ENCODE assay signal across 10 cellular contexts in the genomic region with DNA sequence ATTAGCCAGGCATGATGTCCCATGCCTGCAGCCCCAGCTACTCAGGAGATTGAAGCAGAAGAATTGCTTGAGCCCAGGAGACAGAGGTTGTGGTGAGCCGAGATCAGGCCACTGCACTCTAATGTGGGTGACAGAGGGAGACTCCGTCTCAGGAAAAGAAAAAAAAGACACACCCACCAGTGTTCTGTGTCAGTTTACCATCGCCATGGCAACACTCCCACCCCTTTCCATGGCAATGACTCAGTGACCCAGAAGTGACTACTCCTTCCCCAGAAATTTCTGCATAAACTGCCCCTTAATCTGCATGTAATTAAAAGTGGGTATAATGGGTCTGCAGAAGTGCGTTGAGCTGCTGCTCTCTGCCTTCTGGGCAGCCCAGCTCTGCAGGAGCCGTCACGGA. TPM values are rescaled to one million over a fixed set of nuclear protein-coding genes. Genes with fewer than 3 reads are reported as not detected.
DNase-seq lines count a peak whose midpoint lies in the region; ATAC-seq and TF ChIP-seq lines count a peak whose summit lies in the region.
"Had no signal": no experiment of that assay in that cellular context is flagged by ENCODE, and none has a peak within 500 bp of the region (broad histone marks: within the 10 kb centered on the region; RNA-seq: fewer than 3 reads in every experiment).

No MANE protein-coding gene starts in this region.

- H3K4me3 ChIP-seq in mammary epithelial cell (replicated peaks in 1 of 3; ENCODE audit: insufficient read depth in 1 of 3, low read depth in 2 of 3, low read length in 3 of 3) (no peak overlapping the region), uterus (no peak overlapping the region)

- TF ChIP-seq CTCF in mammary epithelial cell (conservative IDR thresholded peaks at IDR 0.05 in 1 of 2, IDR thresholded peaks at IDR 0.05 in 1 of 2; ENCODE audit: extremely low read depth in 1 of 2, insufficient read depth in 1 of 2, low read depth in 1 of 2, low read length in 2 of 2) (no peak), uterus (IDR thresholded peaks at IDR 0.05) (no peak)

- no peaks in the 10 kb centered on the region for H3K9me3 Mint-ChIP-seq in stimulated activated naive B cell treated with anti-CD40 and anti-IgM and Interleukin-4, amounts not matched to agents 10 μg/mL and 1 μg/mL and 100 μg/mL, for 72 hours
- H3K9me3 Mint-ChIP-seq: WTC11 had no signal

- H3K4me1 ChIP-seq in mammary epithelial cell (ENCODE audit: insufficient read depth, low read length) = peaks cover 11% of the 10 kb centered on the region
- peaks cover 0 to 2% of the 10 kb centered on the region in 2 donors for H3K4me1 ChIP-seq in uterus

- H3K27me3 ChIP-seq in mammary epithelial cell (ENCODE audit: insufficient read depth, low read length) = no peaks in the 10 kb centered on the region
- H3K27me3 ChIP-seq in uterus = no peaks in the 10 kb centered on the region

- H3K27ac Mint-ChIP-seq in T-helper 17 cell = peak overlapping the region; percentile 74
- H3K27ac Mint-ChIP-seq in stimulated activated naive B cell treated with anti-CD40 and anti-IgM and Interleukin-4, amounts not matched to agents 10 μg/mL and 1 μg/mL and 100 μg/mL, for 72 hours = no peak overlapping the region
- H3K27ac Mint-ChIP-seq: WTC11 had no signal

- peak; percentile 70 for DNase-seq in CD1c-positive myeloid dendritic cell (ENCODE audit: extremely low spot score)
- DNase-seq in T-helper 17 cell = no peak
- peak; percentile 49 for DNase-seq in mammary epithelial cell
- peak; percentile 89 for DNase-seq in stimulated activated CD4-positive, alpha-beta T cell treated with anti-CD3 and anti-CD28 coated beads, Interleukin-15, amount 100 ng/mL, for 24 hours
- DNase-seq in LoVo (ENCODE audit: low spot score) = no peak
- DNase-seq in uterus = no peak
- DNase-seq in stimulated activated naive B cell treated with anti-CD40 and anti-IgM and Interleukin-4, amounts not matched to agents 10 μg/mL and 1 μg/mL and 100 μg/mL, for 72 hours = no peak

- WGBS in mammary epithelial cell (ENCODE audit: low coverage, missing lambda C conversion rate) = 84% methylated on average over 6 of the region's 6 CpGs

- H3K27ac ChIP-seq in mammary epithelial cell (ENCODE audit: insufficient read depth, low read depth, low read length) (no peak overlapping the region), uterus (no peak overlapping the region)

- ATAC-seq in T-helper 17 cell (no peak), HG03039 (IDR thresholded peaks at IDR 0.05; ENCODE audit: unreplicated experiment) (no peak)
- no peak for ATAC-seq in stimulated activated naive B cell treated with anti-CD40 and anti-IgM and Interleukin-4, amounts not matched to agents 10 μg/mL and 1 μg/mL and 100 μg/mL, for 72 hours (replicated peaks)
- ATAC-seq: right cardiac atrium, WTC11 had no signal

- H3K4me2 ChIP-seq in mammary epithelial cell (ENCODE audit: insufficient read depth, low read depth, low read length) = no peak overlapping the region

- H3K4me3 Mint-ChIP-seq in T-helper 17 cell = no peak overlapping the region
- no peak overlapping the region for H3K4me3 Mint-ChIP-seq in stimulated activated naive B cell treated with anti-CD40 and anti-IgM and Interleukin-4, amounts not matched to agents 10 μg/mL and 1 μg/mL and 100 μg/mL, for 72 hours
- H3K4me3 Mint-ChIP-seq: WTC11 had no signal

- H3K9ac ChIP-seq in mammary epithelial cell (ENCODE audit: insufficient read depth, low read length) = no peak overlapping the region

- H3K9me3 ChIP-seq in T-helper 17 cell (ENCODE audit: control insufficient read depth, low read length, poor library complexity, severe bottlenecking) (no peaks in the 10 kb centered on the region), mammary epithelial cell (replicated peaks; ENCODE audit: insufficient read depth, low read length) (no peaks in the 10 kb centered on the region), uterus (no peaks in the 10 kb centered on the region)

- no peak overlapping the region for H2AFZ ChIP-seq in mammary epithelial cell (ENCODE audit: low read depth, low read length)

- no peak for TF ChIP-seq POLR2A in uterus (IDR thresholded peaks at IDR 0.05)

- no peaks in the 10 kb centered on the region for H3K27me3 Mint-ChIP-seq in T-helper 17 cell
- no peaks in the 10 kb centered on the region for H3K27me3 Mint-ChIP-seq in stimulated activated naive B cell treated with anti-CD40 and anti-IgM and Interleukin-4, amounts not matched to agents 10 μg/mL and 1 μg/mL and 100 μg/mL, for 72 hours

- CTCF ChIA-PET in mammary epithelial cell (lab: Charles Lee; ENCODE audit: low non-redundant PET) = no interaction called here

- in situ Hi-C loops in mammary epithelial cell (cut with MboI; ENCODE audit: low sequenced_read_pairs in 2 of 2) = no loop called here

- intact Hi-C loops in mammary epithelial cell (cut with micrococcal nuclease) (loop anchor here (10.0 kb wide), 1 partner anchor 691 kb away; no protein-coding TSS in a partner anchor), uterus (cut with DNase I; ENCODE audit: low total_unique reads) (no loop called here)

- dilution Hi-C loops in mammary epithelial cell (cut with HindIII; ENCODE audit: low sequenced_read_pairs) = no loop called here

- H4K20me1 ChIP-seq in mammary epithelial cell (ENCODE audit: insufficient read depth, low read length) = no peaks in the 10 kb centered on the region

- H3K36me3 Mint-ChIP-seq in T-helper 17 cell (ENCODE audit: low read depth) = no peaks in the 10 kb centered on the region
- no peaks in the 10 kb centered on the region for H3K36me3 Mint-ChIP-seq in stimulated activated naive B cell treated with anti-CD40 and anti-IgM and Interleukin-4, amounts not matched to agents 10 μg/mL and 1 μg/mL and 100 μg/mL, for 72 hours
- H3K36me3 Mint-ChIP-seq: WTC11 had no signal

- BruUV-seq in mammary epithelial cell (replicated peaks; lab: Mats Ljungman, UMichigan) = no TSS peak

- peaks cover 13% of the 10 kb centered on the region for H3K79me2 ChIP-seq in mammary epithelial cell (ENCODE audit: insufficient read depth, low read length)

- H3K36me3 ChIP-seq in mammary epithelial cell (ENCODE audit: insufficient read depth, low read length) (no peaks in the 10 kb centered on the region), uterus (no peaks in the 10 kb centered on the region)

- H3K4me1 Mint-ChIP-seq in T-helper 17 cell = peaks cover 9% of the 10 kb centered on the region
- H3K4me1 Mint-ChIP-seq in stimulated activated naive B cell treated with anti-CD40 and anti-IgM and Interleukin-4, amounts not matched to agents 10 μg/mL and 1 μg/mL and 100 μg/mL, for 72 hours = peaks cover 15 to 26% of the 10 kb centered on the region in 2 donors

RNA-seq across cellular contexts. Expression of gene ZC3H18, which starts 4.0 kb away (rescaled TPM):
- total RNA-seq in T-helper 17 cell = 100 to 1,000 TPM; 100 to 141 TPM
- 10 to 100 TPM in 1 of 2 donors, 1 to 10 TPM in 1; 9.0 to 48.2 TPM for total RNA-seq in mammary epithelial cell
- 17.2 TPM for polyA plus RNA-seq in mammary epithelial cell
- 41.2 TPM for polyA minus RNA-seq in mammary epithelial cell
- total RNA-seq in uterus = 10 to 100 TPM in 2 of 4 donors, 1 to 10 TPM in 1, under 1 TPM in 1; 0.88 to 58.8 (median 9.5) TPM

Comparison
In these comparisons a context has a peak if more than half of its experiments do, and no peak if none do; other contexts are left out.
1. DNase-seq: peak in CD1c-positive myeloid dendritic cell (single experiment), mammary epithelial cell (single experiment) and stimulated activated CD4-positive, alpha-beta T cell treated with anti-CD3 and anti-CD28 coated beads, Interleukin-15, amount 100 ng/mL, for 24 hours (single experiment); none in T-helper 17 cell (0 of 3), LoVo (single experiment), uterus (0 of 2) and stimulated activated naive B cell treated with anti-CD40 and anti-IgM and Interleukin-4, amounts not matched to agents 10 μg/mL and 1 μg/mL and 100 μg/mL, for 72 hours (single experiment).